26 cellular contexts compared by ENCODE assay signal in the genomic region with DNA sequence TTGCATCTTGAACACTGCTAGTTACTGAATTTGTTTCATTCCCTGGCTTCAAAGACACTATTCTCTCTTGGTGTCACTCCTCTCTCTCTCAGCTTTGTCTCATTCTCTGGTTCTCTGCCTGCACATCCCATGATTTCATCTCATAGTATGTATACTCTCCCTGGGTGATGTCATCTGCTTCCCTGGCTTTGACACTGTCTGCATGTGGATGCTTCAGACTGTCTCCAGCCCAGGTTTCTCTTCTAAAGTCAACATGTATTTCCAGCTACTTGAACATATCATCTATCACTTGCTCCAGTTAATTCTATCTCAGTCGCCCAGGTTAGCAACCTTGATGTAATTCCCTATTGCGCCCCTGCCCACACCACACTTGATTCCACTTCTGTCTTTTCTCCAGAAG. TPM values are rescaled to one million over a fixed set of nuclear protein-coding genes. Genes with fewer than 3 reads are reported as not detected.
DNase-seq lines count a peak whose midpoint lies in the region; FAIRE-seq and TF ChIP-seq lines count a peak whose summit lies in the region.
"Had no signal": no experiment of that assay in that cellular context is flagged by ENCODE, and none has a peak within 500 bp of the region (broad histone marks: within the 10 kb centered on the region; RNA-seq: fewer than 3 reads in every experiment).

No MANE protein-coding gene starts in this region.

- no peak overlapping the region for H2BK12ac ChIP-seq in H9 (ENCODE audit: insufficient read length, low read depth, low read length)

- intact Hi-C loops in CD4-positive, alpha-beta memory T cell (cut with micrococcal nuclease) = no loop called here
- intact Hi-C loops in PC-9 (cut with micrococcal nuclease; ENCODE audit: unreplicated experiment) = no loop called here

- peak overlapping the region in 4 of 7 donors; percentile 2 to 55 (median 30) for H3K27ac Mint-ChIP-seq in CD4-positive, alpha-beta memory T cell
- no peak overlapping the region for H3K27ac Mint-ChIP-seq in H9
- H3K27ac Mint-ChIP-seq: activated CD8-positive, alpha-beta T cell treated with anti-CD3 and anti-CD28 coated beads, Interleukin-2, amount 10 ng/mL, durations not matched to agents 7 days and 5 days; dendritic cell treated with granulocyte-macrophage colony-stimulating factor and Interleukin-4, amounts not matched to agents 40 ng/mL and 50 ng/mL, for 4 days; neural progenitor cell had no signal

- H3K18ac ChIP-seq in H9 (ENCODE audit: insufficient read length, low read depth, low read length) = no peak overlapping the region

- H2BK15ac ChIP-seq in H9 (ENCODE audit: low read depth, low read length) = no peak overlapping the region

- peaks cover 0 to 2% (median 0%) of the 10 kb centered on the region in 4 donors for H3K4me1 Mint-ChIP-seq in CD4-positive, alpha-beta memory T cell
- H3K4me1 Mint-ChIP-seq in H9 = peaks cover 12% of the 10 kb centered on the region in 2 experiments

- no peaks in the 10 kb centered on the region for H3K27me3 ChIP-seq in CD4-positive, alpha-beta memory T cell (ENCODE audit: insufficient read depth, low read length)
- H3K27me3 ChIP-seq in PC-9 (ENCODE audit: insufficient read depth, low read depth) (no peaks in the 10 kb centered on the region), H9 (ENCODE audit: insufficient read depth, low read length) (no peaks in the 10 kb centered on the region)
- H3K27me3 ChIP-seq: BLaER1 treated with 17β-estradiol and CSF1 and Interleukin-3, amounts not matched to agents 10 nM and 100 nM; neural progenitor cell; sigmoid colon had no signal

- no peak overlapping the region for H2BK20ac ChIP-seq in H9 (ENCODE audit: low read depth, low read length, poor library complexity, severe bottlenecking)

- H3K9me2 ChIP-seq in PC-9 (ENCODE audit: insufficient read depth) = no peaks in the 10 kb centered on the region

- peaks cover 2 to 3% of the 10 kb centered on the region in 2 donors for H3K36me3 Mint-ChIP-seq in CD4-positive, alpha-beta memory T cell
- H3K36me3 Mint-ChIP-seq in H9 (ENCODE audit: insufficient read depth in 1 of 3, low read depth in 3 of 3) = no peaks in the 10 kb centered on the region

- H3K79me2 ChIP-seq in PC-9 (ENCODE audit: low read depth) (no peaks in the 10 kb centered on the region), H9 (ENCODE audit: insufficient read depth, low read length) (no peaks in the 10 kb centered on the region)

- no CpG with 5 or more reads among the region's 2 CpGs for WGBS in H9 (ENCODE audit: extremely low coverage, insufficient read length, low lambda C conversion rate)

- no peaks in the 10 kb centered on the region for H3K9me3 ChIP-seq in CD4-positive, alpha-beta memory T cell (ENCODE audit: control insufficient read depth in 1 of 2, low read length in 2 of 2)
- H3K9me3 ChIP-seq in PC-9 (ENCODE audit: insufficient read depth, low read depth) = no peaks in the 10 kb centered on the region
- no peaks in the 10 kb centered on the region for H3K9me3 ChIP-seq in H9 (ENCODE audit: control insufficient read depth, low read depth, low read length)
- H3K9me3 ChIP-seq: BLaER1 treated with 17β-estradiol and CSF1 and Interleukin-3, amounts not matched to agents 10 nM and 100 nM; lower lobe of right lung; sigmoid colon had no signal

- H3K79me1 ChIP-seq in H9 (ENCODE audit: insufficient read depth, low read depth, low read length, poor library complexity, severe bottlenecking) = no peaks in the 10 kb centered on the region

- BruUV-seq in PC-9 (replicated peaks; lab: Mats Ljungman, UMichigan) = TSS peak; percentile 8

- no peak overlapping the region for H4K8ac ChIP-seq in H9 (replicated peaks; ENCODE audit: insufficient read length, low read depth, low read length)

- H3T11ph ChIP-seq in H9 (ENCODE audit: low read length) = no peak overlapping the region

- DNase-seq in CD4-positive, alpha-beta memory T cell = no peak
- DNase-seq in GM12892 (ENCODE audit: insufficient read length) (no peak), PC-9 (no peak), fibroblast of peridontal ligament (ENCODE audit: extremely low read depth) (peak; percentile 11), HTR-8/SVneo (ENCODE audit: insufficient read length, low spot score) (no peak), NCI-H1694 treated with DMSO at 0.1 percent for 48 hours (lab: John Stamatoyannopoulos, UW) (no peak), H9 (no peak)
- DNase-seq: activated CD8-positive, alpha-beta T cell treated with anti-CD3 and anti-CD28 coated beads, Interleukin-2, amount 10 ng/mL, durations not matched to agents 7 days and 5 days; activated T-cell treated with anti-CD3 and anti-CD28 coated beads, Interleukin-2, amount 50 U/mL, for 1 hour; caudate nucleus; foreskin melanocyte; GDM1; H7; hippocampal formation; islet precursor cell; lower lobe of right lung; NCI-H524; posterior cingulate gyrus; sigmoid colon; stimulated activated CD4-positive, alpha-beta T cell treated with anti-CD3 and anti-CD28 coated beads, Interleukin-15, amount 100 ng/mL, for 24 hours; stimulated activated CD8-positive, alpha-beta memory T cell treated with anti-CD3 and anti-CD28 coated beads, Interleukin-4, amount 100 ng/mL, for 48 hours had no signal

- H4K91ac ChIP-seq in H9 (ENCODE audit: insufficient read length, low read depth, low read length) = no peak overlapping the region

- no peak overlapping the region for H2BK120ac ChIP-seq in H9 (ENCODE audit: low read depth, low read length, poor library complexity, severe bottlenecking)

- H3K27ac ChIP-seq in CD4-positive, alpha-beta memory T cell (ENCODE audit: low read depth, low read length) = no peak overlapping the region
- no peak overlapping the region for H3K27ac ChIP-seq in PC-9
- no peak overlapping the region for H3K27ac ChIP-seq in H9 (ENCODE audit: insufficient read length, low read depth, low read length)
- H3K27ac ChIP-seq: BLaER1 treated with 17β-estradiol and CSF1 and Interleukin-3, amounts not matched to agents 10 nM and 100 nM; KMS-11; lower lobe of right lung; neural progenitor cell; sigmoid colon had no signal

- no peaks in the 10 kb centered on the region for H3K36me3 ChIP-seq in CD4-positive, alpha-beta memory T cell (ENCODE audit: insufficient read depth, low read length)
- H3K36me3 ChIP-seq in PC-9 (ENCODE audit: low read depth) = no peaks in the 10 kb centered on the region
- H3K36me3 ChIP-seq: lower lobe of right lung, neural progenitor cell had no signal

- H3K14ac ChIP-seq in H9 (ENCODE audit: insufficient read depth, low read length) = no peak overlapping the region

- H3K56ac ChIP-seq in H9 (ENCODE audit: insufficient read length, low read depth, low read length) = no peak overlapping the region

- H2AK5ac ChIP-seq in H9 (ENCODE audit: insufficient read length, low read length) = no peak overlapping the region

- no peak overlapping the region for H3K23ac ChIP-seq in H9 (ENCODE audit: insufficient read length, low read depth, low read length)

- no peak overlapping the region for H3K9ac ChIP-seq in H9 (ENCODE audit: extremely low read depth, insufficient read length, low read length)
- H3K9ac ChIP-seq: BLaER1 treated with 17β-estradiol and CSF1 and Interleukin-3, amounts not matched to agents 10 nM and 100 nM; KMS-11; neural progenitor cell had no signal

- no peak overlapping the region for H3K4ac ChIP-seq in H9 (ENCODE audit: low read depth, low read length)

- POLR2A ChIA-PET in CD4-positive, alpha-beta memory T cell (lab: Charles Lee; ENCODE audit: partially characterized antibody) = interaction anchor here (1.2 kb wide), 1 partner anchor 33 kb away, joined by 3 read pairs; no protein-coding TSS in a partner anchor
- POLR2A ChIA-PET in PC-9 (lab: Charles Lee; ENCODE audit: unreplicated experiment) = no interaction called here

- no peaks in the 10 kb centered on the region for H3K23me2 ChIP-seq in H9 (ENCODE audit: insufficient read length, low read depth, low read length, poor library complexity, severe bottlenecking)

- H2BK5ac ChIP-seq in H9 (ENCODE audit: insufficient read length, low read length) = no peak overlapping the region

- H2AFZ ChIP-seq in PC-9 (no peak overlapping the region), H9 (ENCODE audit: low read length) (no peak overlapping the region)
- H2AFZ ChIP-seq: neural progenitor cell had no signal

- no peaks in the 10 kb centered on the region for H3K27me3 Mint-ChIP-seq in CD4-positive, alpha-beta memory T cell
- no peaks in the 10 kb centered on the region for H3K27me3 Mint-ChIP-seq in H9 (ENCODE audit: low read depth)
- H3K27me3 Mint-ChIP-seq: dendritic cell treated with granulocyte-macrophage colony-stimulating factor and Interleukin-4, amounts not matched to agents 40 ng/mL and 50 ng/mL, for 4 days had no signal

- H3K4me1 ChIP-seq in CD4-positive, alpha-beta memory T cell (ENCODE audit: insufficient read depth, low read length) = no peaks in the 10 kb centered on the region
- H3K4me1 ChIP-seq in PC-9 (replicated peaks; ENCODE audit: insufficient read depth) (no peaks in the 10 kb centered on the region), H9 (ENCODE audit: insufficient read depth, low read length) (no peaks in the 10 kb centered on the region)

- H4K20me1 ChIP-seq in PC-9 (ENCODE audit: insufficient read depth) (no peaks in the 10 kb centered on the region), H9 (ENCODE audit: control insufficient read depth, insufficient read depth, insufficient read length) (no peaks in the 10 kb centered on the region)

- H3F3A ChIP-seq in PC-9 (ENCODE audit: insufficient read depth, low read depth) = peaks cover 7% of the 10 kb centered on the region

- no peak for TF ChIP-seq POLR2A in GM12892 (IDR thresholded peaks at IDR 0.05; ENCODE audit: low read depth, low read length)

- H3K4me3 ChIP-seq in CD4-positive, alpha-beta memory T cell (ENCODE audit: low read length in 2 of 2) = no peak overlapping the region
- H3K4me3 ChIP-seq in PC-9 = no peak overlapping the region
- H3K4me3 ChIP-seq: BLaER1 treated with 17β-estradiol and CSF1 and Interleukin-3, amounts not matched to agents 10 nM and 100 nM; lower lobe of right lung; neural progenitor cell; sigmoid colon had no signal

- FAIRE-seq in GM12892 (lab: Jason Lieb, UNC) (peak; percentile 30), HTR-8/SVneo (lab: Jason Lieb, UNC) (no peak)
- FAIRE-seq: endothelial cell of umbilical vein had no signal

- CTCF ChIA-PET in CD4-positive, alpha-beta memory T cell (lab: Charles Lee; ENCODE audit: partially characterized antibody) = interaction anchor here (1.0 to 1.2 kb wide), 2 partner anchors 9 to 537 kb away, joined by 3 read pairs; a partner anchor contains a TSS
- CTCF ChIA-PET in PC-9 (lab: Charles Lee) = no interaction called here

- no peak overlapping the region for H4K5ac ChIP-seq in H9 (ENCODE audit: insufficient read length, low read depth, low read length)

- H3K4me2 ChIP-seq in PC-9 (no peak overlapping the region), H9 (ENCODE audit: insufficient read depth, insufficient read length, low read length) (no peak overlapping the region)
- H3K4me2 ChIP-seq: BLaER1 treated with 17β-estradiol and CSF1 and Interleukin-3, amounts not matched to agents 10 nM and 100 nM; KMS-11; neural progenitor cell had no signal

- TF ChIP-seq CTCF in PC-9 (conservative IDR thresholded peaks at IDR 0.05) (no peak), H9 (conservative IDR thresholded peaks at IDR 0.05) (no peak)

- peaks cover 0 to 2% (median 0%) of the 10 kb centered on the region in 8 donors for H3K9me3 Mint-ChIP-seq in CD4-positive, alpha-beta memory T cell
- no peaks in the 10 kb centered on the region for H3K9me3 Mint-ChIP-seq in H9
- H3K9me3 Mint-ChIP-seq: dendritic cell treated with granulocyte-macrophage colony-stimulating factor and Interleukin-4, amounts not matched to agents 40 ng/mL and 50 ng/mL, for 4 days; neural progenitor cell had no signal

- no peak overlapping the region for H3K4me3 Mint-ChIP-seq in CD4-positive, alpha-beta memory T cell
- no peak overlapping the region for H3K4me3 Mint-ChIP-seq in H9
- H3K4me3 Mint-ChIP-seq: activated CD8-positive, alpha-beta T cell treated with anti-CD3 and anti-CD28 coated beads, Interleukin-2, amount 10 ng/mL, durations not matched to agents 7 days and 5 days; dendritic cell treated with granulocyte-macrophage colony-stimulating factor and Interleukin-4, amounts not matched to agents 40 ng/mL and 50 ng/mL, for 4 days; neural progenitor cell had no signal

RNA-seq across cellular contexts. Expression of a gene that starts 9.3 kb away (rescaled TPM):
- total RNA-seq in CD4-positive, alpha-beta memory T cell = 10 to 100 TPM; 19.3 to 19.5 TPM
- polyA plus RNA-seq in CD4-positive, alpha-beta memory T cell = 10 to 100 TPM; 42.7 to 54.2 TPM
- polyA plus RNA-seq in GM12892 (2012; ENCODE audit: missing spikeins) = 90.2 TPM
- 31.8 and 34.4 TPM in 2 replicates for total RNA-seq in PC-9 (2021)
- 39.1 and 41.7 TPM in 2 replicates for total RNA-seq in H9 (2021)

Comparison
In these comparisons a context has a peak if more than half of its experiments do, and no peak if none do; other contexts are left out.
1. H3K27ac Mint-ChIP-seq: peak in CD4-positive, alpha-beta memory T cell (4 of 7); none in H9 (0 of 3).